9 cellular contexts compared by ENCODE assay signal in the genomic region with DNA sequence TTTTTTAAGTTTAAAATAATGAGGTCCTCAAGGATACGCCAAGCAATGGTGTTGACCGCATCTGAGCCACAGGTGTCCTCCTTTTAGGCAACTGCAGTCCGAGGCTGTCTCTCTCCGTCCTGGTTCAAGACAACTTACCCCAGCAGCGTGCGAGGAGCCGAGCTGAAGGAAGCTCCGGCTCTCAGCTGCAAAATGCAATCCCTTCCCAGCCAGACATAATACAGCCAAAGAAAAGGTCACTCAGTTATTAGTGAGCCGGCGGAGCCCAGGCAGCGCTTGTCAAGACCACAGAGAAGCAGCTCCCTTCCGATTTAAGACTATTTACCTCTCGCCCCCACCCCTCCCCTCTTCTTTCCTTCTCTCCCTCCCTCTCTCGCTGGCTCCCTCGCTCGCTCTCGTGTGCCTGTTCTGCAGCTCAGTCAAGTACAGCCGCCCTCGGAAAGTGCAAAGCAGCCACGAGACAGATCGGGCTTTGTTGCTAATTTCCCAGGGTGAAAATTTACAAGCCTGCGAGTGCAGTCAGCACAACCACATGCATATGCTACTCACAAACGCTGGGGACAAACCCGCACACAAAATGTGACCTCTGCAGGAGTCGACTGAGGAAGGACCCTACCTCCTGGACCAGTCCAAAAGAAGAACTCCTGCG. TPM values are rescaled to one million over a fixed set of nuclear protein-coding genes. Genes with fewer than 3 reads are reported as not detected.
DNase-seq lines count a peak whose midpoint lies in the region; ATAC-seq and TF ChIP-seq lines count a peak whose summit lies in the region.
"Had no signal": no experiment of that assay in that cellular context is flagged by ENCODE, and none has a peak within 500 bp of the region (broad histone marks: within the 10 kb centered on the region; RNA-seq: fewer than 3 reads in every experiment).

No MANE protein-coding gene starts in this region.

- H3K36me3 Mint-ChIP-seq in osteocyte (ENCODE audit: unreplicated experiment): no peaks in the 10 kb centered on the region
- H3K36me3 Mint-ChIP-seq in activated CD4-positive, alpha-beta T cell treated with anti-CD3 and anti-CD28 coated beads, Interleukin-2, amount 10 ng/mL, durations not matched to agents 24 days and 14 days (ENCODE audit: low read depth): no peaks in the 10 kb centered on the region

- H3K36me3 ChIP-seq in Panc1 (ENCODE audit: control insufficient read depth, insufficient read depth, low read length): no peaks in the 10 kb centered on the region

- POLR2A ChIA-PET in Panc1 (lab: Charles Lee): no interaction called here

- no peaks in the 10 kb centered on the region for H3K27me3 ChIP-seq in Panc1 (ENCODE audit: control insufficient read depth, insufficient read depth, low read length)

- in situ Hi-C loops in Panc1 (cut with HindIII; ENCODE audit: low pct_unique_long_range_greater_than_20kb, low sequenced_read_pairs): no loop called here

- H3K27ac ChIP-seq in Panc1 (ENCODE audit: low read length): no peak overlapping the region

- peak overlapping the region; percentile 36 to 53 for H3K4me3 ChIP-seq in Panc1 (ENCODE audit: low read depth in 2 of 2, low read length in 2 of 2)

- peak overlapping the region; percentile 28 for H3K27ac Mint-ChIP-seq in osteocyte (ENCODE audit: unreplicated experiment)
- H3K27ac Mint-ChIP-seq in activated CD4-positive, alpha-beta T cell treated with anti-CD3 and anti-CD28 coated beads, Interleukin-2, amount 10 ng/mL, durations not matched to agents 24 days and 14 days: no peak overlapping the region

- no peaks in the 10 kb centered on the region for H3K4me1 ChIP-seq in Panc1 (ENCODE audit: control insufficient read depth, insufficient read depth, low read length)

- H3K9me3 ChIP-seq in Panc1 (ENCODE audit: control insufficient read depth, insufficient read depth, low read depth, low read length): no peaks in the 10 kb centered on the region

- no peaks in the 10 kb centered on the region for H3K9me3 Mint-ChIP-seq in osteocyte (ENCODE audit: unreplicated experiment)
- no peaks in the 10 kb centered on the region for H3K9me3 Mint-ChIP-seq in activated CD4-positive, alpha-beta T cell treated with anti-CD3 and anti-CD28 coated beads, Interleukin-2, amount 10 ng/mL, durations not matched to agents 24 days and 14 days

- intact Hi-C loops in Panc1 (cut with micrococcal nuclease; ENCODE audit: unreplicated experiment): no loop called here
- intact Hi-C loops in activated CD4-positive, alpha-beta T cell treated with anti-CD3 and anti-CD28 coated beads, Interleukin-2, amount 10 ng/mL, durations not matched to agents 24 days and 14 days (cut with micrococcal nuclease): no loop called here

- TF ChIP-seq CTCF in Panc1 (IDR thresholded peaks at IDR 0.05) (no peak), osteocyte (IDR thresholded peaks at IDR 0.05) (no peak)

- no TSS peak for BruUV-seq in Panc1 (replicated peaks; lab: Mats Ljungman, UMichigan)

- H3K4me3 Mint-ChIP-seq in osteocyte (ENCODE audit: unreplicated experiment): peak overlapping the region; percentile 80
- no peak overlapping the region for H3K4me3 Mint-ChIP-seq in activated CD4-positive, alpha-beta T cell treated with anti-CD3 and anti-CD28 coated beads, Interleukin-2, amount 10 ng/mL, durations not matched to agents 24 days and 14 days

- CTCF ChIA-PET in Panc1 (lab: Charles Lee): no interaction called here

- peaks cover 17% of the 10 kb centered on the region for H3K4me1 Mint-ChIP-seq in osteocyte (ENCODE audit: unreplicated experiment)
- H3K4me1 Mint-ChIP-seq in activated CD4-positive, alpha-beta T cell treated with anti-CD3 and anti-CD28 coated beads, Interleukin-2, amount 10 ng/mL, durations not matched to agents 24 days and 14 days: peaks cover 6% of the 10 kb centered on the region

- DNase-seq in Panc1 (ENCODE audit: low read depth, low spot score) (no peak), globus pallidus (ENCODE audit: low spot score) (peak; percentile 62), osteocyte (ENCODE audit: extremely low spot score, unreplicated experiment) (no peak), germinal center (ENCODE audit: low spot score) (no peak)
- no peak for DNase-seq in activated CD4-positive, alpha-beta T cell treated with anti-CD3 and anti-CD28 coated beads, Interleukin-2, amount 10 ng/mL, durations not matched to agents 24 days and 14 days

- peaks cover 71% of the 10 kb centered on the region for H3K27me3 Mint-ChIP-seq in osteocyte (ENCODE audit: unreplicated experiment)
- H3K27me3 Mint-ChIP-seq in activated CD4-positive, alpha-beta T cell treated with anti-CD3 and anti-CD28 coated beads, Interleukin-2, amount 10 ng/mL, durations not matched to agents 24 days and 14 days: peaks cover 55% of the 10 kb centered on the region

- ATAC-seq in GM18867 (IDR thresholded peaks at IDR 0.05; ENCODE audit: unreplicated experiment) (peak; percentile 52), HG03354 (IDR thresholded peaks at IDR 0.05; ENCODE audit: poor library complexity, severe bottlenecking, unreplicated experiment) (peak; percentile 41), Panc1 (peak; percentile 68), HG03469 (IDR thresholded peaks at IDR 0.05; ENCODE audit: unreplicated experiment) (no peak)

RNA-seq across cellular contexts. Expression of gene LMO3, which starts 0.4 kb away (rescaled TPM):
- total RNA-seq in Panc1 (2021; ENCODE audit: unreplicated experiment): 0.51 TPM
- polyA plus RNA-seq in Panc1 (2012; ENCODE audit: insufficient read length): not detected
- 1.6 and 1.8 TPM in 2 replicates for total RNA-seq in osteocyte
- not detected in 2 replicates for total RNA-seq in activated CD4-positive, alpha-beta T cell treated with anti-CD3 and anti-CD28 coated beads, Interleukin-2, amount 10 ng/mL, durations not matched to agents 24 days and 14 days
- total RNA-seq: RPMI7951 had no signal
